ENCODE assay signal across 27 cellular contexts in genomic region chr2:215556979-215557378, GRCh38.
DNase-seq lines count a peak whose midpoint lies in the region; ATAC-seq and TF ChIP-seq lines count a peak whose summit lies in the region.
"Had no signal": no experiment of that assay in that cellular context is flagged by ENCODE, and none has a peak within 500 bp of the region (broad histone marks: within the 10 kb centered on the region; RNA-seq: fewer than 3 reads in every experiment).

No MANE protein-coding gene starts in this region.

- H3K36me3 ChIP-seq in WERI-Rb-1 (no peaks in the 10 kb centered on the region), colonic mucosa (no peaks in the 10 kb centered on the region)
- H3K36me3 ChIP-seq: tibial artery had no signal

- H3K9me3 Mint-ChIP-seq in activated naive CD4-positive, alpha-beta T cell treated with anti-CD3 and anti-CD28 coated beads, Interleukin-2, amount 50 U/mL, for 72 hours, result peaks cover 0 to 6% of the 10 kb centered on the region in 2 donors
- H3K9me3 Mint-ChIP-seq: activated T-cell treated with anti-CD3 and anti-CD28 coated beads, Interleukin-2, amount 50 U/mL, for 4 hours had no signal

- peak; percentile 17 for DNase-seq in EL
- DNase-seq in MV-4-11 (lab: John Stamatoyannopoulos, UW), result peak; percentile 3
- peak; percentile 8 for DNase-seq in WERI-Rb-1
- peak; percentile 37 for DNase-seq in fibroblast of peridontal ligament (ENCODE audit: extremely low read depth)
- no peak for DNase-seq in NCI-H2107 treated with DMSO at 0.1 percent for 48 hours (lab: John Stamatoyannopoulos, UW; ENCODE audit: unreplicated experiment)
- DNase-seq in hepatic stellate cell (ENCODE audit: low spot score), result no peak
- no peak for DNase-seq in colonic mucosa
- DNase-seq in activated naive CD4-positive, alpha-beta T cell treated with anti-CD3 and anti-CD28 coated beads, Interleukin-2, amount 50 U/mL, for 72 hours (ENCODE audit: low spot score in 2 of 2), result no peak
- DNase-seq: activated naive CD4-positive, alpha-beta T cell treated with Interleukin-2 at 50 U/mL for 16 hours; activated T-cell treated with anti-CD3 and anti-CD28 coated beads, Interleukin-2, amount 50 U/mL, for 4 hours; amygdala; caudate nucleus; glutamatergic neuron; KG1; left cardiac atrium; mesendoderm; naive B cell; NCI-H1092; NCI-H2081; NCI-H510A treated with DMSO at 0.1 percent for 48 hours; nucleus accumbens; retina; stimulated activated naive CD8-positive, alpha-beta T cell treated with anti-CD3 and anti-CD28 coated beads, Interleukin-15, amount 100 ng/mL, for 72 hours; tibial artery had no signal

- intact Hi-C loops in colonic mucosa (cut with DNase I), result no loop called here

- H3K9me3 ChIP-seq in WERI-Rb-1 (ENCODE audit: severe bottlenecking) (peaks cover 3% of the 10 kb centered on the region), colonic mucosa (no peaks in the 10 kb centered on the region)
- H3K9me3 ChIP-seq: tibial artery had no signal

- no peaks in the 10 kb centered on the region for H3K36me3 Mint-ChIP-seq in activated naive CD4-positive, alpha-beta T cell treated with anti-CD3 and anti-CD28 coated beads, Interleukin-2, amount 50 U/mL, for 72 hours
- H3K36me3 Mint-ChIP-seq: naive B cell had no signal

- no peak overlapping the region for H3K27ac Mint-ChIP-seq in activated naive CD4-positive, alpha-beta T cell treated with anti-CD3 and anti-CD28 coated beads, Interleukin-2, amount 50 U/mL, for 72 hours
- H3K27ac Mint-ChIP-seq: naive B cell had no signal

- TF ChIP-seq CTCF in WERI-Rb-1 (IDR thresholded peaks at IDR 0.05; ENCODE audit: low read depth, low read length) (no peak), colonic mucosa (IDR thresholded peaks at IDR 0.05) (no peak)

- no peak for ATAC-seq in activated naive CD4-positive, alpha-beta T cell treated with anti-CD3 and anti-CD28 coated beads, Interleukin-2, amount 50 U/mL, for 72 hours
- ATAC-seq: activated T-cell treated with anti-CD3 and anti-CD28 coated beads, Interleukin-2, amount 50 U/mL, for 4 hours; HCT116; left cardiac atrium; Right ventricle myocardium inferior; stimulated activated naive CD8-positive, alpha-beta T cell treated with anti-CD3 and anti-CD28 coated beads, Interleukin-15, amount 100 ng/mL, for 72 hours had no signal

- no peak overlapping the region for H3K27ac ChIP-seq in WERI-Rb-1
- no peak overlapping the region for H3K27ac ChIP-seq in colonic mucosa
- H3K27ac ChIP-seq: epithelial cell of prostate, tibial artery had no signal

- no peaks in the 10 kb centered on the region for H3K4me1 ChIP-seq in colonic mucosa
- H3K4me1 ChIP-seq: tibial artery had no signal

- H3K27me3 ChIP-seq in WERI-Rb-1 (ENCODE audit: insufficient read depth, low read depth, severe bottlenecking) (no peaks in the 10 kb centered on the region), colonic mucosa (no peaks in the 10 kb centered on the region)
- H3K27me3 ChIP-seq: tibial artery had no signal

- no peak overlapping the region for H3K9ac ChIP-seq in colonic mucosa (ENCODE audit: low read depth in 2 of 2, low read length in 2 of 2)

- H3K4me3 ChIP-seq in WERI-Rb-1 (ENCODE audit: low read depth, low read length) (no peak overlapping the region), colonic mucosa (no peak overlapping the region)
- H3K4me3 ChIP-seq: tibial artery had no signal

Comparison
In these comparisons a context has a peak if more than half of its experiments do, and no peak if none do; other contexts are left out.
1. DNase-seq: peak in EL (single experiment), MV-4-11 (single experiment), WERI-Rb-1 (single experiment) and fibroblast of peridontal ligament (single experiment); none in NCI-H2107 treated with DMSO at 0.1 percent for 48 hours (single experiment), hepatic stellate cell (single experiment), colonic mucosa (single experiment) and activated naive CD4-positive, alpha-beta T cell treated with anti-CD3 and anti-CD28 coated beads, Interleukin-2, amount 50 U/mL, for 72 hours (0 of 2).